2 cellular contexts compared by ENCODE assay signal in the genomic region with DNA sequence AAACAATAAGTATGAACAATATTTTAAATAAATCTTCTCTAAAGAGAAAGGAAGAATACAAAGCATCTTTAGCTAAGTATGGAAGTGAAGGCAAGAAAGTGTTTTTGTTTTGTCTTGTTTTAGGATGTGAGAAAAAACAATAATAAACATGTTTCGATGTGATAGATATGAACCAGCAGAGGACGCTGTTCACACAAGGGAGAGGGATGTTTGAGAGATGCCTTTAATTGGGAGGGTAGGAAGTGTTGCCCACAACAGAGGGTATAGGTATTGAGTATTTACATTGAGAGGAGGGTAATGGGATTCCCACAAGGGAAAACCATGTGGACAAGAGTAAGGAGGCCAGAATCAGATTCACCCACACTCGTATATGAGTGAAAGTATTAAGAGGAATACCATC.
TF ChIP-seq lines count a peak whose summit lies in the region.

No MANE protein-coding gene starts in this region.

TF ChIP-seq in GM12891, 5 proteins besides CTCF, POLR2A, EP300 and RAD21:
- TF ChIP-seq TAF1 (IDR thresholded peaks at IDR 0.05; ENCODE audit: low read depth, low read length) (no peak), PAX5 (IDR thresholded peaks at IDR 0.05; ENCODE audit: insufficient read depth, low read length, severe bottlenecking) (no peak), POU2F2 (IDR thresholded peaks at IDR 0.05; ENCODE audit: low read depth, low read length) (no peak), SPI1 (IDR thresholded peaks at IDR 0.05; ENCODE audit: low read depth, low read length) (no peak)

TF ChIP-seq in H1, 55 proteins besides CTCF, POLR2A, EP300 and RAD21:
- TF ChIP-seq PHF8 (conservative IDR thresholded peaks at IDR 0.05; ENCODE audit: low read depth, low read length) (no peak), MAFK (IDR thresholded peaks at IDR 0.05; ENCODE audit: low read depth, low read length) (no peak), SAP30 (IDR thresholded peaks at IDR 0.05; ENCODE audit: insufficient read depth, insufficient replicate concordance, low read length) (no peak), SP1 (IDR thresholded peaks at IDR 0.05; ENCODE audit: low read depth, low read length) (no peak), FOSL1 (IDR thresholded peaks at IDR 0.05; ENCODE audit: insufficient read depth, low read depth, low read length) (no peak), EGR1 (IDR thresholded peaks at IDR 0.05; ENCODE audit: borderline replicate concordance, low read depth, low read length) (no peak), RBBP5 (IDR thresholded peaks at IDR 0.05; ENCODE audit: borderline replicate concordance, low read depth, low read length) (no peak), GTF2F1 (IDR thresholded peaks at IDR 0.05; ENCODE audit: borderline replicate concordance, low read depth, low read length) (no peak), CREB1 (IDR thresholded peaks at IDR 0.05) (no peak), GABPA (IDR thresholded peaks at IDR 0.05; ENCODE audit: borderline replicate concordance, insufficient read depth, low read length) (no peak), KDM4A (IDR thresholded peaks at IDR 0.05; ENCODE audit: low read depth, low read length, severe bottlenecking) (no peak), TAF7 (optimal IDR thresholded peaks at IDR 0.05; ENCODE audit: borderline replicate concordance, low read depth, low read length) (no peak), SRF (IDR thresholded peaks at IDR 0.05; ENCODE audit: low read depth, low read length) (no peak), SIX5 (IDR thresholded peaks at IDR 0.05; ENCODE audit: low read depth, low read length) (no peak), KDM1A (IDR thresholded peaks at IDR 0.05; ENCODE audit: borderline replicate concordance, low read length) (no peak), RFX5 (IDR thresholded peaks at IDR 0.05; ENCODE audit: borderline replicate concordance, low read depth, low read length) (no peak), CHD7 (IDR thresholded peaks at IDR 0.05; ENCODE audit: insufficient replicate concordance, low read length) (no peak), JUN (IDR thresholded peaks at IDR 0.05; ENCODE audit: low read depth, low read length) (no peak), YY1 (IDR thresholded peaks at IDR 0.05; ENCODE audit: low read depth, low read length) (no peak)
